ENCODE assay signal across 1 cellular context in the genomic region with DNA sequence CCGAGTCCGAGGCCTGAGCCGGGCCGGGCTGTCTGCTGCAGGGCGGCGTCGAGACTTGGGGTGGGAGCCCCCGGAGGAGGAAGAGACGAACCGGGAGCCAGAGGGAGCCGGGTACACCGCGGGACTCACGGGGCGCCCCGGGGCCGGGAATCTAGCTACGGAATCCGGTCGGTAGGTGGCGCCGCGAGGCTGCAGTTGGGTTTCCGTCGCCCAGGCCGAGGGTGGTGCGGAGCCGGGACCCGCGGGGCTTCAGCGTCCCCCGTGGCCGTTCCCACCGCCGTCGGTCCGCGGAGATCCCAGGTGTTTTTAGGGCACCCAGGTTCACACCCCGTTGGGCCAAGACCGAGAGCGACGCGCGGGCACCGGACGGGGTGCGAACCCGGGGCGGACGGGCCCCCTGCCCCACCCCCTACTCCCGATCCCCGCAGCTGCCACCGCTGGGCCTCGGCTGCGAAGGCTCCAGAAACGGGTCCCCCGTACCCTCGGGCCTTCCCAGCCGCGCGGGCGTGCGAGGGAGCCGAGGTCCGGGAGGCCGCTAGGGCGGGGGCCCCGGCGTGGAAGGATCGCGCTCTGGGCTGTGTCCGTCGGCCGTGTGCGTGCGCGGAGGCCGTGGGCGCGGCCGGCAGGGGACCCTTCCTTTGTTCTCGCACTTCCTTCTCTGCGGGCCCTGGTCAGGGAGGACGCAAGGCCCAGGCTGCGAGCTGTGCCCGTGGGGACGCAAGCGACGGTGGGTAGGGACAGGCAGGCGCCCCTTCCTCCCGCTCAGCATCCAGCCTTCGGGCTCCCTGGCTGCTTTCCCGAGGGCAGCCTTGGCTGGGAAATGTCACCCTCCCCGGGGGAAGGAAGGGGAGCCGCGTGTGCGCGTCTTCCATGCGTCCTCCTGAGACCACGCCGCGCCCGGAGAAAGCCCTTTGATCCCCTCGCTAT.
TF ChIP-seq lines count a peak whose summit lies in the region.

No MANE protein-coding gene starts in this region.

TF ChIP-seq in SK-N-SH treated with all-trans-retinoic acid at 6 μM for 48 hours, 23 proteins besides CTCF, POLR2A, EP300 and RAD21 (continued from another document):
- TF ChIP-seq POU6F1 (CRISPR knock-in tag; IDR thresholded peaks at IDR 0.05; ENCODE audit: borderline replicate concordance, low read depth) (no peak), OSR1 (CRISPR knock-in tag; IDR thresholded peaks at IDR 0.05) (no peak), ZNF8 (CRISPR knock-in tag; IDR thresholded peaks at IDR 0.05) (no peak)
- TF ChIP-seq, protein P1, sequence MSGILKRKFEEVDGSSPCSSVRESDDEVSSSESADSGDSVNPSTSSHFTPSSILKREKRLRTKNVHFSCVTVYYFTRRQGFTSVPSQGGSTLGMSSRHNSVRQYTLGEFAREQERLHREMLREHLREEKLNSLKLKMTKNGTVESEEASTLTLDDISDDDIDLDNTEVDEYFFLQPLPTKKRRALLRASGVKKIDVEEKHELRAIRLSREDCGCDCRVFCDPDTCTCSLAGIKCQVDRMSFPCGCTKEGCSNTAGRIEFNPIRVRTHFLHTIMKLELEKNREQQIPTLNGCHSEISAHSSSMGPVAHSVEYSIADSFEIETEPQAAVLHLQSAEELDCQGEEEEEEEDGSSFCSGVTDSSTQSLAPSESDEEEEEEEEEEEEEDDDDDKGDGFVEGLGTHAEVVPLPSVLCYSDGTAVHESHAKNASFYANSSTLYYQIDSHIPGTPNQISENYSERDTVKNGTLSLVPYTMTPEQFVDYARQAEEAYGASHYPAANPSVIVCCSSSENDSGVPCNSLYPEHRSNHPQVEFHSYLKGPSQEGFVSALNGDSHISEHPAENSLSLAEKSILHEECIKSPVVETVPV (CRISPR knock-in tag; IDR thresholded peaks at IDR 0.05) = no peak
